In genomic region chr19:3176715-3177501, GRCh38 we compare ENCODE assay signal across 8 cellular contexts. TPM values are rescaled to one million over a fixed set of nuclear protein-coding genes. Genes with fewer than 3 reads are reported as not detected.
DNase-seq lines count a peak whose midpoint lies in the region; ATAC-seq and TF ChIP-seq lines count a peak whose summit lies in the region.

No MANE protein-coding gene starts in this region.

- H3K4me1 Mint-ChIP-seq in IgD-negative memory B cell: peaks cover 13 to 22% (median 15%) of the 10 kb centered on the region in 3 donors
- H3K4me1 Mint-ChIP-seq in activated CD8-positive, alpha-beta memory T cell treated with anti-CD3 and anti-CD28 coated beads, Interleukin-2, amount 10 ng/mL, durations not matched to agents 7 days and 5 days: peaks cover 21% of the 10 kb centered on the region

- no peak for TF ChIP-seq POLR2A in gastroesophageal sphincter (IDR thresholded peaks at IDR 0.05)

- DNase-seq in A172 (ENCODE audit: low spot score): peak; percentile 95
- peak; percentile 90 for DNase-seq in activated CD8-positive, alpha-beta memory T cell treated with anti-CD3 and anti-CD28 coated beads, Interleukin-2, amount 10 ng/mL, durations not matched to agents 7 days and 5 days
- peak; percentile 68 to 69 for DNase-seq in stimulated activated CD8-positive, alpha-beta memory T cell treated with anti-CD3 and anti-CD28 coated beads, Interleukin-15, amount 100 ng/mL, for 48 hours (ENCODE audit: low read depth in 2 of 2)
- DNase-seq in omental fat pad (ENCODE audit: low spot score): no peak

- TF ChIP-seq CTCF in gastroesophageal sphincter (IDR thresholded peaks at IDR 0.05) (no peak), omental fat pad (IDR thresholded peaks at IDR 0.05) (no peak)

- no peaks in the 10 kb centered on the region for H3K9me3 ChIP-seq in gastroesophageal sphincter

- H3K9me3 Mint-ChIP-seq in IgD-negative memory B cell: peaks cover 0 to 14% (median 2%) of the 10 kb centered on the region in 3 donors
- no peaks in the 10 kb centered on the region for H3K9me3 Mint-ChIP-seq in activated CD8-positive, alpha-beta memory T cell treated with anti-CD3 and anti-CD28 coated beads, Interleukin-2, amount 10 ng/mL, durations not matched to agents 7 days and 5 days (ENCODE audit: low read depth)

- no CpG with 5 or more reads among the region's 11 CpGs for WGBS in gastroesophageal sphincter (ENCODE audit: low coverage in 1 of 2), 2 donors

- CTCF ChIA-PET in activated CD8-positive, alpha-beta memory T cell treated with anti-CD3 and anti-CD28 coated beads, Interleukin-2, amount 10 ng/mL, durations not matched to agents 7 days and 5 days (lab: Charles Lee): interaction anchor here (0.7 to 2.0 kb wide), 4 partner anchors 13 to 73 kb away, joined by 3 to 8 read pairs (median 4); no protein-coding TSS in a partner anchor

- no peak overlapping the region for H3K4me3 ChIP-seq in gastroesophageal sphincter

- H3K4me1 ChIP-seq in gastroesophageal sphincter: no peaks in the 10 kb centered on the region

- peaks cover 9% of the 10 kb centered on the region for H3K27me3 ChIP-seq in gastroesophageal sphincter

- peak; percentile 59 for ATAC-seq in activated CD8-positive, alpha-beta memory T cell treated with anti-CD3 and anti-CD28 coated beads, Interleukin-2, amount 10 ng/mL, durations not matched to agents 7 days and 5 days
- ATAC-seq in gastroesophageal sphincter: peak; percentile 13
- no peak for ATAC-seq in omental fat pad (ENCODE audit: low FRiP score)
- ATAC-seq in HG02588 (IDR thresholded peaks at IDR 0.05; ENCODE audit: unreplicated experiment): no peak
- no peak for ATAC-seq in HG03571 (IDR thresholded peaks at IDR 0.05; ENCODE audit: unreplicated experiment)

- H3K27ac Mint-ChIP-seq in IgD-negative memory B cell: peak overlapping the region; percentile 92 to 98 (median 96)
- H3K27ac Mint-ChIP-seq in activated CD8-positive, alpha-beta memory T cell treated with anti-CD3 and anti-CD28 coated beads, Interleukin-2, amount 10 ng/mL, durations not matched to agents 7 days and 5 days: peak overlapping the region; percentile 95

- peaks cover 3% of the 10 kb centered on the region for H3K36me3 Mint-ChIP-seq in IgD-negative memory B cell
- H3K36me3 Mint-ChIP-seq in activated CD8-positive, alpha-beta memory T cell treated with anti-CD3 and anti-CD28 coated beads, Interleukin-2, amount 10 ng/mL, durations not matched to agents 7 days and 5 days: peaks cover 35% of the 10 kb centered on the region

- H3K4me3 Mint-ChIP-seq in IgD-negative memory B cell: peak overlapping the region; percentile 31 to 89 (median 84)
- peak overlapping the region; percentile 84 for H3K4me3 Mint-ChIP-seq in activated CD8-positive, alpha-beta memory T cell treated with anti-CD3 and anti-CD28 coated beads, Interleukin-2, amount 10 ng/mL, durations not matched to agents 7 days and 5 days

- no peak overlapping the region for H3K27ac ChIP-seq in gastroesophageal sphincter

- H3K36me3 ChIP-seq in gastroesophageal sphincter: no peaks in the 10 kb centered on the region

- TF ChIP-seq EP300 in gastroesophageal sphincter (IDR thresholded peaks at IDR 0.05): no peak

- H3K27me3 Mint-ChIP-seq in IgD-negative memory B cell: no peaks in the 10 kb centered on the region
- no peaks in the 10 kb centered on the region for H3K27me3 Mint-ChIP-seq in activated CD8-positive, alpha-beta memory T cell treated with anti-CD3 and anti-CD28 coated beads, Interleukin-2, amount 10 ng/mL, durations not matched to agents 7 days and 5 days

RNA-seq across cellular contexts. Expression of gene S1PR4, which starts 1.7 kb away (rescaled TPM):
- 0.26 TPM in 1 of 2 replicates, not detected in the other for total RNA-seq in A172 (2014; rRNA removed; shearing (Covaris generic))
- polyA plus RNA-seq in IgD-negative memory B cell: 448 TPM
- total RNA-seq in activated CD8-positive, alpha-beta memory T cell treated with anti-CD3 and anti-CD28 coated beads, Interleukin-2, amount 10 ng/mL, durations not matched to agents 7 days and 5 days: 100 to 1,000 TPM; 122 to 155 TPM
- total RNA-seq in gastroesophageal sphincter (1 to 10 TPM in 2 of 4 donors, under 1 TPM in 2; 0.20 to 1.9 (median 1.1) TPM), omental fat pad (10 to 100 TPM in 1 of 4 donors, 1 to 10 TPM in 3; 1.1 to 35.3 (median 9.4) TPM)

RNA-seq across cellular contexts. Expression of gene NCLN, which starts 8.8 kb away (rescaled TPM):
- 67.6 and 74.6 TPM in 2 replicates for total RNA-seq in A172 (2014; rRNA removed; shearing (Covaris generic))
- polyA plus RNA-seq in IgD-negative memory B cell: 29.9 TPM
- total RNA-seq in activated CD8-positive, alpha-beta memory T cell treated with anti-CD3 and anti-CD28 coated beads, Interleukin-2, amount 10 ng/mL, durations not matched to agents 7 days and 5 days: 10 to 100 TPM; 67.3 to 71.6 TPM
- total RNA-seq in gastroesophageal sphincter (10 to 100 TPM; 18.0 to 42.3 (median 29.2) TPM), omental fat pad (10 to 100 TPM; 33.6 to 65.7 (median 41.1) TPM)

RNA-seq across cellular contexts. Expression of gene GNA15, which starts 41.1 kb away (rescaled TPM):
- total RNA-seq in A172 (2014; rRNA removed; shearing (Covaris generic)): 0.19 and 0.26 TPM in 2 replicates
- not detected for polyA plus RNA-seq in IgD-negative memory B cell
- total RNA-seq in activated CD8-positive, alpha-beta memory T cell treated with anti-CD3 and anti-CD28 coated beads, Interleukin-2, amount 10 ng/mL, durations not matched to agents 7 days and 5 days: 10 to 100 TPM; 23.7 to 39.8 TPM
- total RNA-seq in gastroesophageal sphincter (1 to 10 TPM; 1.2 to 9.3 (median 5.7) TPM), omental fat pad (10 to 100 TPM; 10.2 to 33.7 (median 10.8) TPM)

RNA-seq across cellular contexts. Expression of gene CELF5, which starts 47.6 kb away (rescaled TPM):
- total RNA-seq in A172 (2014; rRNA removed; shearing (Covaris generic)): not detected in 2 replicates
- polyA plus RNA-seq in IgD-negative memory B cell: not detected
- not detected for total RNA-seq in activated CD8-positive, alpha-beta memory T cell treated with anti-CD3 and anti-CD28 coated beads, Interleukin-2, amount 10 ng/mL, durations not matched to agents 7 days and 5 days
- total RNA-seq in gastroesophageal sphincter (not detected), omental fat pad (not detected)

Comparison
In these comparisons a context has a peak if more than half of its experiments do, and no peak if none do; other contexts are left out.
1. ATAC-seq: peak in activated CD8-positive, alpha-beta memory T cell treated with anti-CD3 and anti-CD28 coated beads, Interleukin-2, amount 10 ng/mL, durations not matched to agents 7 days and 5 days (single experiment) and gastroesophageal sphincter (single experiment); none in omental fat pad (single experiment), HG02588 (single experiment) and HG03571 (single experiment).